In the genomic region with DNA sequence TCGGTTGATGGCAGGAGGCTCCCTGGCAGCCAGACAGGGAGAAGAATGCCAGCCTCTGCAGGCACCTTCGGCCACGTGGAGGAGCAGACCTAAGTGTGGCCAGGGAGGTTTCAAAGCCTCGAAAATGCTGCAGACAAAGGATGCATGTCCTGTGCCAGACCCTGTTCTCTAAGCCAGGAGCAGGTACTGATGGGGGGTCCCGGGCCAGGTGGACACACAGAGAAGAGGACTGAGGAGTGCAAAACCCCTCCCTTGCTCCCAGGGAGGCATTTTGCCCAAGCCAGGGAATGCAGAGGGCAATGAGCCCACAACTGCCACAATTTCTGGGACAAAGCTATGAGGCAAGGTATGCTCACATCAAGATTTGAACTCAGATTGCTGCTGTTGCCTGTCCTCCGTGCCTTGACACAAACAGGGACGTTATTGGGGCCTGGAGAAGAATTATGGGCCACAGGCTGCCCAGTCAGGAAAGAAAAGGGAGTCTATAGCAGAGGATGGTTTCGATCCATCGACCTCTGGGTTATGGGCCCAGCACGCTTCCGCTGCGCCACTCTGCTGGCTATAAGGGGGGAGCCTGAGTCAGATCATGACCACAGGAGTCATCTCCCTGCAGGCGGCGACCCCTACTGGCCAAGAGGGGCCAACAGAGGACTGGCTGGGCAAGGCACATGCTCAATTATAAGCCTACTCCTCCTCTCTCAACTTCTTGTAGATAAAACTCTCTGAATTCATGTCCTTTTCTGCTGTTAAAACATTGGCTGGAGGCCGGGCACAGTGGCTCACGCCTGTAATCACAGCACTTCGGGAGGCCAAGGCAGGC, we compare ENCODE assay signal across 8 cellular contexts. TPM values are rescaled to one million over a fixed set of nuclear protein-coding genes. Genes with fewer than 3 reads are reported as not detected.
DNase-seq lines count a peak whose midpoint lies in the region; ATAC-seq and TF ChIP-seq lines count a peak whose summit lies in the region.

No MANE protein-coding gene starts in this region.

- CTCF ChIA-PET in AG04450 (lab: Charles Lee) = interaction anchor here (0.7 kb wide), 2 partner anchors 75 to 95 kb away, joined by 3 to 4 read pairs; no protein-coding TSS in a partner anchor
- CTCF ChIA-PET in activated CD4-positive, alpha-beta T cell treated with anti-CD3 and anti-CD28 coated beads, Interleukin-2, amount 10 ng/mL, durations not matched to agents 7 days and 5 days (lab: Charles Lee) = interaction anchor here (0.6 to 1.7 kb wide), 6 partner anchors 10 to 82 kb away, joined by 3 to 5 read pairs (median 3); no protein-coding TSS in a partner anchor

- no peaks in the 10 kb centered on the region for H3K36me3 Mint-ChIP-seq in activated CD4-positive, alpha-beta T cell treated with anti-CD3 and anti-CD28 coated beads, Interleukin-2, amount 10 ng/mL, durations not matched to agents 7 days and 5 days (ENCODE audit: low read depth)

- no peaks in the 10 kb centered on the region for H3K9me3 Mint-ChIP-seq in activated CD4-positive, alpha-beta T cell treated with anti-CD3 and anti-CD28 coated beads, Interleukin-2, amount 10 ng/mL, durations not matched to agents 7 days and 5 days

- TF ChIP-seq CTCF in AG04450 (IDR thresholded peaks at IDR 0.05; ENCODE audit: low read depth, low read length) (peak; percentile 95), coronary artery (IDR thresholded peaks at IDR 0.05) (peak; percentile 72)

- ATAC-seq in GM18873 (IDR thresholded peaks at IDR 0.05; ENCODE audit: low FRiP score, unreplicated experiment) = peak; percentile 36
- ATAC-seq in HG03442 (IDR thresholded peaks at IDR 0.05; ENCODE audit: unreplicated experiment) = peak; percentile 47
- peak; percentile 83 for ATAC-seq in left lobe of liver

- peak overlapping the region; percentile 51 for H3K4me3 Mint-ChIP-seq in activated CD4-positive, alpha-beta T cell treated with anti-CD3 and anti-CD28 coated beads, Interleukin-2, amount 10 ng/mL, durations not matched to agents 7 days and 5 days

- H3K27me3 Mint-ChIP-seq in activated CD4-positive, alpha-beta T cell treated with anti-CD3 and anti-CD28 coated beads, Interleukin-2, amount 10 ng/mL, durations not matched to agents 7 days and 5 days = no peaks in the 10 kb centered on the region

- peak overlapping the region; percentile 84 for H3K27ac Mint-ChIP-seq in activated CD4-positive, alpha-beta T cell treated with anti-CD3 and anti-CD28 coated beads, Interleukin-2, amount 10 ng/mL, durations not matched to agents 7 days and 5 days

- no peaks in the 10 kb centered on the region for H3K27me3 ChIP-seq in AG04450 (ENCODE audit: control insufficient read depth, insufficient read depth, low read length)

- peaks cover 38% of the 10 kb centered on the region for H3K4me1 Mint-ChIP-seq in activated CD4-positive, alpha-beta T cell treated with anti-CD3 and anti-CD28 coated beads, Interleukin-2, amount 10 ng/mL, durations not matched to agents 7 days and 5 days

- DNase-seq in AG04450 (ENCODE audit: low read depth, low spot score) (peak; percentile 91), NCI-H748 treated with DMSO at 0.1 percent for 48 hours (lab: John Stamatoyannopoulos, UW) (peak; percentile 91), coronary artery (ENCODE audit: low spot score) (peak; percentile 94), left lobe of liver (ENCODE audit: low spot score) (peak; percentile 93)
- peak; percentile 88 for DNase-seq in activated CD4-positive, alpha-beta T cell treated with anti-CD3 and anti-CD28 coated beads, Interleukin-2, amount 10 ng/mL, durations not matched to agents 7 days and 5 days
- DNase-seq in stimulated activated CD4-positive, alpha-beta T cell treated with anti-CD3 and anti-CD28 coated beads, Interleukin-4, amount 100 ng/mL, for 1 hour = peak; percentile 85

- POLR2A ChIA-PET in AG04450 (lab: Yijun Ruan, JAX) = interaction anchor here (0.5 to 1.0 kb wide), 3 partner anchors 25 to 47 kb away, joined by 3 to 7 read pairs (median 7); partner anchors contain the start of gene FOXK2
- POLR2A ChIA-PET in activated CD4-positive, alpha-beta T cell treated with anti-CD3 and anti-CD28 coated beads, Interleukin-2, amount 10 ng/mL, durations not matched to agents 7 days and 5 days (lab: Charles Lee) = no interaction called here

- H3K4me3 ChIP-seq in AG04450 (ENCODE audit: low read depth, low read length) (no peak overlapping the region), coronary artery (peak overlapping the region; percentile 11)

- H3K9me3 ChIP-seq in AG04450 (ENCODE audit: control insufficient read depth, insufficient read depth, low read length) = no peaks in the 10 kb centered on the region; the same call in 1 of the 2 replicates

- H3K27ac ChIP-seq in AG04450 (ENCODE audit: low read depth, low read length) (peak overlapping the region; percentile 57), coronary artery (peak overlapping the region; percentile 4 to 78)

RNA-seq across cellular contexts. Expression of gene FOXK2, which starts 25.1 kb away (rescaled TPM):
- 21.7 and 24.3 TPM in 2 replicates for polyA plus RNA-seq in AG04450 (2011; rRNA removed)
- 46.9 and 56.0 TPM in 2 replicates for polyA minus RNA-seq in AG04450 (2011; rRNA and poly(A)+ RNA removed)
- total RNA-seq in activated CD4-positive, alpha-beta T cell treated with anti-CD3 and anti-CD28 coated beads, Interleukin-2, amount 10 ng/mL, durations not matched to agents 7 days and 5 days = 10 to 100 TPM; 59.6 to 63.2 TPM
- 16.2 TPM for total RNA-seq in left lobe of liver

RNA-seq across cellular contexts. Expression of gene NARF, which starts 35.9 kb away (rescaled TPM):
- 76.1 and 82.4 TPM in 2 replicates for polyA plus RNA-seq in AG04450 (2011; rRNA removed)
- 39.4 and 40.4 TPM in 2 replicates for polyA minus RNA-seq in AG04450 (2011; rRNA and poly(A)+ RNA removed)
- 100 to 1,000 TPM; 105 to 117 TPM for total RNA-seq in activated CD4-positive, alpha-beta T cell treated with anti-CD3 and anti-CD28 coated beads, Interleukin-2, amount 10 ng/mL, durations not matched to agents 7 days and 5 days
- 22.5 TPM for total RNA-seq in left lobe of liver

RNA-seq across cellular contexts. Expression of gene CYBC1, which starts 43.9 kb away (rescaled TPM):
- polyA plus RNA-seq in AG04450 (2011; rRNA removed) = 74.8 and 82.6 TPM in 2 replicates
- polyA minus RNA-seq in AG04450 (2011; rRNA and poly(A)+ RNA removed) = 53.9 and 85.7 TPM in 2 replicates
- 100 to 1,000 TPM; 300 to 324 TPM for total RNA-seq in activated CD4-positive, alpha-beta T cell treated with anti-CD3 and anti-CD28 coated beads, Interleukin-2, amount 10 ng/mL, durations not matched to agents 7 days and 5 days
- 35.5 TPM for total RNA-seq in left lobe of liver
